Comparison of ENCODE assay signal across 1 cellular context in genomic region chr16:648071-648785, GRCh38.
TF ChIP-seq lines count a peak whose summit lies in the region.

No MANE protein-coding gene starts in this region.

TF ChIP-seq in SK-N-SH, 30 proteins besides CTCF, POLR2A, EP300 and RAD21 (continued from another document):
- TF ChIP-seq REST (IDR thresholded peaks at IDR 0.05; ENCODE audit: low read depth, low read length) (no peak), NFIC (IDR thresholded peaks at IDR 0.05; ENCODE audit: borderline replicate concordance) (no peak), TEAD4 (IDR thresholded peaks at IDR 0.05; ENCODE audit: borderline replicate concordance, insufficient read depth) (no peak), FOXM1 (IDR thresholded peaks at IDR 0.05; ENCODE audit: low read depth) (no peak), RFX5 (IDR thresholded peaks at IDR 0.05; ENCODE audit: low read length) (no peak), GABPA (IDR thresholded peaks at IDR 0.05; ENCODE audit: low read depth) (no peak), NRF1 (IDR thresholded peaks at IDR 0.05; ENCODE audit: low read depth, low read length) (no peak), IRF3 (IDR thresholded peaks at IDR 0.05; ENCODE audit: low read depth, low read length) (no peak), SIN3A (IDR thresholded peaks at IDR 0.05; ENCODE audit: borderline replicate concordance, low read depth, low read length) (0 out of 2 replicates have a peak, but pooled peaks have one; percentile 44), USF1 (IDR thresholded peaks at IDR 0.05; ENCODE audit: borderline replicate concordance, low read depth) (no peak), TCF12 (IDR thresholded peaks at IDR 0.05) (no peak)
